In genomic region chr4:24810016-24810415, GRCh38 we compare ENCODE assay signal across 20 cellular contexts. TPM values are rescaled to one million over a fixed set of nuclear protein-coding genes. Genes with fewer than 3 reads are reported as not detected.
A peak's percentile ranks its signal among the peaks of the same experiment; 100 is the strongest.
DNase-seq lines count a peak whose midpoint lies in the region; ATAC-seq and TF ChIP-seq lines count a peak whose summit lies in the region.
"Had no signal": no experiment of that assay in that cellular context is flagged by ENCODE, and none has a peak within 500 bp of the region (broad histone marks: within the 10 kb centered on the region; RNA-seq: fewer than 3 reads in every experiment).

No MANE protein-coding gene starts in this region.

- TF ChIP-seq CTCF in HFFc6 (IDR thresholded peaks at IDR 0.05) (no peak), chondrocyte (IDR thresholded peaks at IDR 0.05) (no peak), gastroesophageal sphincter (IDR thresholded peaks at IDR 0.05) (no peak), thoracic aorta (IDR thresholded peaks at IDR 0.05) (no peak), endothelial cell (IDR thresholded peaks at IDR 0.05; ENCODE audit: unreplicated experiment) (no peak)

- H3K36me3 ChIP-seq in gastroesophageal sphincter (peaks cover 0 to 31% of the 10 kb centered on the region in 2 donors), thoracic aorta (peaks cover 7% of the 10 kb centered on the region)

- H3K27ac ChIP-seq in gastroesophageal sphincter (peak overlapping the region; percentile 77 to 85 (median 84)), thoracic aorta (peak overlapping the region; percentile 1 to 58)
- H3K27ac ChIP-seq: BLaER1, upper lobe of left lung had no signal

- H3K9me3 Mint-ChIP-seq in HFFc6 (no peaks in the 10 kb centered on the region; the same call in 1 of the 2 replicates), chondrocyte (ENCODE audit: low read depth) (peaks cover 8% of the 10 kb centered on the region), endothelial cell (ENCODE audit: unreplicated experiment) (no peaks in the 10 kb centered on the region)
- H3K9me3 Mint-ChIP-seq: activated T-helper 2 cell treated with anti-CD3 and anti-CD28 coated beads, Interferon-gamma antibody, Interleukin-2, Interleukin-4, amounts not matched to agents 10 μg/mL and 5 μg/mL and 100 μg/mL, durations not matched to agents 14 hours and 24 hours and 36 hours had no signal

- WGBS in gastroesophageal sphincter (ENCODE audit: low coverage in 1 of 2), 2 donors = 36 to 46% methylated on average over 4 of the region's 4 CpGs

- no peak for TF ChIP-seq POLR2A in gastroesophageal sphincter (IDR thresholded peaks at IDR 0.05)

- no peak for TF ChIP-seq EP300 in gastroesophageal sphincter (IDR thresholded peaks at IDR 0.05)

- H3K9me3 ChIP-seq in gastroesophageal sphincter = no peaks in the 10 kb centered on the region
- no peaks in the 10 kb centered on the region for H3K9me3 ChIP-seq in thoracic aorta
- H3K9me3 ChIP-seq: BLaER1, upper lobe of left lung had no signal

- H3K4me1 ChIP-seq in gastroesophageal sphincter (peaks cover 0 to 62% (median 0%) of the 10 kb centered on the region in 3 donors), thoracic aorta (ENCODE audit: control insufficient read depth in 1 of 2, low read depth in 2 of 2) (peaks cover 2 to 24% of the 10 kb centered on the region in 2 donors)
- H3K4me1 ChIP-seq: upper lobe of left lung had no signal

- H3K27ac Mint-ChIP-seq in HFFc6 (peak overlapping the region; percentile 41), chondrocyte (ENCODE audit: unreplicated experiment) (peak overlapping the region; percentile 85), endothelial cell (ENCODE audit: unreplicated experiment) (no peak overlapping the region)
- H3K27ac Mint-ChIP-seq: activated T-helper 2 cell treated with anti-CD3 and anti-CD28 coated beads, Interferon-gamma antibody, Interleukin-2, Interleukin-4, amounts not matched to agents 10 μg/mL and 5 μg/mL and 100 μg/mL, durations not matched to agents 14 hours and 24 hours and 36 hours; endodermal cell; stimulated activated memory B cell treated with anti-CD40 and anti-IgM and Interleukin-4, amounts not matched to agents 10 μg/mL and 1 μg/mL and 100 μg/mL, for 72 hours had no signal

- H3K27me3 Mint-ChIP-seq in HFFc6 (ENCODE audit: insufficient read depth) (no peaks in the 10 kb centered on the region), chondrocyte (ENCODE audit: low read depth) (no peaks in the 10 kb centered on the region), endothelial cell (ENCODE audit: unreplicated experiment) (peaks cover 2% of the 10 kb centered on the region)
- H3K27me3 Mint-ChIP-seq: stimulated activated memory B cell treated with anti-CD40 and anti-IgM and Interleukin-4, amounts not matched to agents 10 μg/mL and 1 μg/mL and 100 μg/mL, for 72 hours had no signal

- H3K4me3 Mint-ChIP-seq in HFFc6 (no peak overlapping the region), chondrocyte (ENCODE audit: unreplicated experiment) (no peak overlapping the region), endothelial cell (ENCODE audit: unreplicated experiment) (no peak overlapping the region)
- H3K4me3 Mint-ChIP-seq: endodermal cell; stimulated activated memory B cell treated with anti-CD40 and anti-IgM and Interleukin-4, amounts not matched to agents 10 μg/mL and 1 μg/mL and 100 μg/mL, for 72 hours had no signal

- H3K4me3 ChIP-seq in gastroesophageal sphincter (no peak overlapping the region), thoracic aorta (no peak overlapping the region)
- H3K4me3 ChIP-seq: BLaER1, GM12878, upper lobe of left lung had no signal

- H3K36me3 Mint-ChIP-seq in HFFc6 (ENCODE audit: low read depth) (peaks cover 22% of the 10 kb centered on the region), chondrocyte (ENCODE audit: low read depth) (peaks cover 24% of the 10 kb centered on the region), endothelial cell (ENCODE audit: low read depth, unreplicated experiment) (peaks cover 7% of the 10 kb centered on the region)
- H3K36me3 Mint-ChIP-seq: stimulated activated memory B cell treated with anti-CD40 and anti-IgM and Interleukin-4, amounts not matched to agents 10 μg/mL and 1 μg/mL and 100 μg/mL, for 72 hours had no signal

- ATAC-seq in gastroesophageal sphincter = peak; percentile 54
- no peak for ATAC-seq in thoracic aorta (ENCODE audit: insufficient number of reproducible peaks, low FRiP score, low read depth)
- ATAC-seq: left lobe of liver; stimulated activated memory B cell treated with anti-CD40 and anti-IgM and Interleukin-4, amounts not matched to agents 10 μg/mL and 1 μg/mL and 100 μg/mL, for 72 hours had no signal

- DNase-seq in HFFc6 = peak; percentile 41
- DNase-seq in chondrocyte (ENCODE audit: low spot score) = no peak
- no peak for DNase-seq in thoracic aorta (ENCODE audit: low spot score)
- no peak for DNase-seq in stimulated activated CD4-positive, alpha-beta T cell treated with anti-CD3 and anti-CD28 coated beads, Interleukin-4, amount 100 ng/mL, for 24 hours
- no peak for DNase-seq in endothelial cell (ENCODE audit: low spot score)
- DNase-seq in activated effector memory CD4-positive, alpha-beta T cell treated with Interleukin-2 at 50 U/mL for 16 hours = no peak
- DNase-seq: activated CD4-positive, alpha-beta T cell treated with anti-CD3 and anti-CD28 coated beads for 48 hours; GDM1; NCI-H1105; NCI-H510A treated with DMSO at 0.1 percent for 48 hours; right cardiac atrium; SW 1271; upper lobe of left lung had no signal

- H3K4me1 Mint-ChIP-seq in HFFc6 (ENCODE audit: low read depth) = peaks cover 16% of the 10 kb centered on the region
- peaks cover 22% of the 10 kb centered on the region for H3K4me1 Mint-ChIP-seq in chondrocyte (ENCODE audit: low read depth)
- H3K4me1 Mint-ChIP-seq in endothelial cell (ENCODE audit: unreplicated experiment) = peaks cover 2% of the 10 kb centered on the region
- H3K4me1 Mint-ChIP-seq: stimulated activated memory B cell treated with anti-CD40 and anti-IgM and Interleukin-4, amounts not matched to agents 10 μg/mL and 1 μg/mL and 100 μg/mL, for 72 hours had no signal

- H3K27me3 ChIP-seq in gastroesophageal sphincter (no peaks in the 10 kb centered on the region), thoracic aorta (replicated peaks; ENCODE audit: insufficient read depth) (no peaks in the 10 kb centered on the region)
- H3K27me3 ChIP-seq: BLaER1, upper lobe of left lung had no signal

RNA-seq across cellular contexts. Expression of gene SOD3, which starts 14.6 kb away (rescaled TPM):
- total RNA-seq in HFFc6 (2021; fragmentation: NEBNext Ultra II Directional; extraction: Animal tissue kit (Norgen Biotek cat#: 25700)) = 10 to 100 TPM; 13.9 to 18.5 (median 16.9) TPM
- total RNA-seq in chondrocyte (4.2 to 22.9 TPM (median 22.3 TPM) in 3 replicates), gastroesophageal sphincter (100 to 1,000 TPM; 199 to 801 (median 448) TPM), thoracic aorta (100 to 1,000 TPM; 549 to 743 TPM), endothelial cell (ENCODE audit: unreplicated experiment) (1.6 TPM)
- total RNA-seq: activated T-helper 2 cell treated with anti-CD3 and anti-CD28 coated beads, Interferon-gamma antibody, Interleukin-2, Interleukin-4, amounts not matched to agents 10 μg/mL and 5 μg/mL and 100 μg/mL, durations not matched to agents 14 hours and 24 hours and 36 hours; GM12878 had no signal
